In genomic region chr21:39387461-39388037, GRCh38 we compare ENCODE assay signal across 1 cellular context.
TF ChIP-seq lines count a peak whose summit lies in the region.

No MANE protein-coding gene starts in this region.

TF ChIP-seq in K562, 482 proteins besides CTCF, POLR2A, EP300 and RAD21 (continued from another document):
- TF ChIP-seq THRB (CRISPR knock-in tag; conservative IDR thresholded peaks at IDR 0.05) = 0 out of 2 replicates have a peak, but pooled peaks have one; percentile 52
- peak; percentile 63 for TF ChIP-seq TAF1 (IDR thresholded peaks at IDR 0.05; ENCODE audit: control insufficient read depth, extremely low read depth, insufficient read depth, low read length, severe bottlenecking)
- TF ChIP-seq NBN (IDR thresholded peaks at IDR 0.05; ENCODE audit: low read depth) = peak; percentile 7; the same call in 1 of the 2 replicates
- TF ChIP-seq EWSR1 (IDR thresholded peaks at IDR 0.05; ENCODE audit: borderline replicate concordance, low read depth, partially characterized antibody) = no peak
- TF ChIP-seq SAP30 (IDR thresholded peaks at IDR 0.05; ENCODE audit: borderline replicate concordance, insufficient read depth, low read depth, low read length, poor library complexity, severe bottlenecking) = peak; percentile 11
- TF ChIP-seq BDP1 (IDR thresholded peaks at IDR 0.05; ENCODE audit: insufficient read depth, insufficient read length) = no peak
- TF ChIP-seq POLR2H (tag; IDR thresholded peaks at IDR 0.05; ENCODE audit: low read depth) = peak; percentile 69
- peak; percentile 91 for TF ChIP-seq MEIS2 (IDR thresholded peaks at IDR 0.05; ENCODE audit: partially characterized antibody)
- no peak for TF ChIP-seq POU5F1 (IDR thresholded peaks at IDR 0.05; ENCODE audit: borderline replicate concordance, low read depth, low read length, partially characterized antibody)
- TF ChIP-seq SMARCA5 (IDR thresholded peaks at IDR 0.05) = no peak
- no peak for TF ChIP-seq ZNF311 (CRISPR knock-in tag; IDR thresholded peaks at IDR 0.05)
- peak in 1 of 2 experiments; percentile 2; a peak in 1 of 4 replicates for TF ChIP-seq MNT (conservative IDR thresholded peaks at IDR 0.05)
- no peak for TF ChIP-seq ZNF3 (CRISPR knock-in tag; IDR thresholded peaks at IDR 0.05)
- no peak for TF ChIP-seq ID3 (CRISPR knock-in tag; IDR thresholded peaks at IDR 0.05)
- no peak for TF ChIP-seq ID3 (tag; IDR thresholded peaks at IDR 0.05)
- TF ChIP-seq NFE2 (IDR thresholded peaks at IDR 0.05; ENCODE audit: low read depth) = peak; percentile 17
- no peak for TF ChIP-seq RUNX1 (IDR thresholded peaks at IDR 0.05; ENCODE audit: low read depth)
- TF ChIP-seq HLTF (IDR thresholded peaks at IDR 0.05) = no peak
- no peak for TF ChIP-seq NFRKB (IDR thresholded peaks at IDR 0.05; ENCODE audit: low read depth)
- no peak for TF ChIP-seq TFAM (CRISPR knock-in tag; conservative IDR thresholded peaks at IDR 0.05)
- TF ChIP-seq MEF2A (IDR thresholded peaks at IDR 0.05; ENCODE audit: control insufficient read depth, low read depth, low read length) = no peak
- 0 out of 4 replicates have a peak, but pooled peaks of 1 of the 2 experiments have one; percentile 55 for TF ChIP-seq MLX (CRISPR knock-in tag; conservative IDR thresholded peaks at IDR 0.05)
- TF ChIP-seq ATF4 (CRISPR knock-in tag; IDR thresholded peaks at IDR 0.05) = 0 out of 2 replicates have a peak, but pooled peaks have one; percentile 25
- TF ChIP-seq TEAD4 (IDR thresholded peaks at IDR 0.05; ENCODE audit: low read length) = no peak
- no peak for TF ChIP-seq TEAD4 (CRISPR knock-in tag; IDR thresholded peaks at IDR 0.05; ENCODE audit: borderline replicate concordance)
- no peak for TF ChIP-seq HMGN3 (IDR thresholded peaks at IDR 0.05; ENCODE audit: borderline replicate concordance, extremely low read depth, insufficient read length, low read depth, low read length)
- peak in 1 of 2 experiments; percentile 67; a peak in 1 of 4 replicates for TF ChIP-seq KDM4B (IDR thresholded peaks at IDR 0.05; ENCODE audit: borderline replicate concordance in 2 of 2, low read depth in 1 of 2)
- TF ChIP-seq TCF7 (IDR thresholded peaks at IDR 0.05; ENCODE audit: borderline replicate concordance) = no peak
- 0 out of 2 replicates have a peak, but pooled peaks have one; percentile 14 for TF ChIP-seq ZNF75A (CRISPR knock-in tag; IDR thresholded peaks at IDR 0.05)
- no peak for TF ChIP-seq HDAC6 (IDR thresholded peaks at IDR 0.05; ENCODE audit: low read depth, low read length)
- peak; percentile 95 for TF ChIP-seq PRDM10 (IDR thresholded peaks at IDR 0.05; ENCODE audit: partially characterized antibody)
- TF ChIP-seq ZNF408 (CRISPR knock-in tag; IDR thresholded peaks at IDR 0.05; ENCODE audit: low read depth) = no peak
- peak; percentile 35; the same call in 1 of the 2 replicates for TF ChIP-seq POLR2AphosphoS5 (IDR thresholded peaks at IDR 0.05; ENCODE audit: control insufficient read depth, insufficient read depth, low read depth, low read length)
- no peak for TF ChIP-seq NR2C1 (IDR thresholded peaks at IDR 0.05)
- no peak for TF ChIP-seq NR2C1 (tag; IDR thresholded peaks at IDR 0.05)
- TF ChIP-seq USF1 (CRISPR knock-in tag; IDR thresholded peaks at IDR 0.05) = no peak
- peak; percentile 48; the same call in 1 of the 2 replicates for TF ChIP-seq HMG20A (CRISPR knock-in tag; conservative IDR thresholded peaks at IDR 0.05)
- peak; percentile 61; the same call in 1 of the 2 replicates for TF ChIP-seq PHF8 (IDR thresholded peaks at IDR 0.05; ENCODE audit: borderline replicate concordance, low read length)
- peak; percentile 89; the same call in 1 of the 2 replicates for TF ChIP-seq ZBTB7A (IDR thresholded peaks at IDR 0.05; ENCODE audit: borderline replicate concordance, control insufficient read depth, low read depth, low read length)
- TF ChIP-seq TBP (optimal IDR thresholded peaks at IDR 0.05; ENCODE audit: low read depth, low read length) = peak; percentile 56
- no peak for TF ChIP-seq ZNF507 (tag; conservative IDR thresholded peaks at IDR 0.05)
- TF ChIP-seq VEZF1 (CRISPR knock-in tag; IDR thresholded peaks at IDR 0.05) = peak; percentile 100
- no peak for TF ChIP-seq E4F1 (CRISPR knock-in tag; IDR thresholded peaks at IDR 0.05; ENCODE audit: borderline replicate concordance)
- peak; percentile 61; the same call in 1 of the 2 replicates for TF ChIP-seq ATF7 (IDR thresholded peaks at IDR 0.05)
- no peak for TF ChIP-seq THRAP3 (IDR thresholded peaks at IDR 0.05; ENCODE audit: borderline replicate concordance)
- 0 out of 2 replicates have a peak, but pooled peaks have one; percentile 38 for TF ChIP-seq JUND (IDR thresholded peaks at IDR 0.05; ENCODE audit: borderline replicate concordance, low read depth, low read length)
- TF ChIP-seq JUND (tag; IDR thresholded peaks at IDR 0.05; ENCODE audit: borderline replicate concordance, low read depth, low read length) = no peak
- no peak for TF ChIP-seq RBM34 (IDR thresholded peaks at IDR 0.05; ENCODE audit: borderline replicate concordance, insufficient read depth, low read length)
- TF ChIP-seq SMAD4 (CRISPR knock-in tag; conservative IDR thresholded peaks at IDR 0.05) = 0 out of 2 replicates have a peak, but pooled peaks have one; percentile 10
- no peak for TF ChIP-seq E2F8 (IDR thresholded peaks at IDR 0.05; ENCODE audit: low read depth, partially characterized antibody)
- TF ChIP-seq LCOR (CRISPR knock-in tag; IDR thresholded peaks at IDR 0.05) = no peak
- no peak for TF ChIP-seq STAT5A (IDR thresholded peaks at IDR 0.05; ENCODE audit: borderline replicate concordance, low read length)
